ENCODE assay signal across 8 cellular contexts in the genomic region with DNA sequence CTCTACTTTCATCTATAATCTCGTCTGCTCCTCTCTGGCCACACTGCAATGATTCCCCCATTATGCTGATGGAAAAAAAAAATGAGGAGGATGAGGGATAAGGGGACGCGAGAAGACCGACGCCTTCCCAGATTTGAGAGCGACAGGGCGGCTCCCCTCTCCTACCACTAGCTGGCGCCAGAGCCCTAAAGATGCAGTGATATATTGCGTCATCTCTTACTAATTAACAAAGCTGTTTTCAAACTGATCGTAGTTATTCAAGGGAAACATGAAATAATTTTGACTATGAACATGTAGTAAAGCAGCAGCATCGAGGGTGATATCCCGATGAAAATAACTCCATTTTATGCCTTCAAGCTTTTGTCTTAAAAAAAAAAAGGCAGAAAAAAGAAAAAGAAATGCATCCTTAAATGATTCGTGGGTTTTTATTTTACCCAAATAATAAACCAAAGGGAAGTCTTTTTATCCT. TPM values are rescaled to one million over a fixed set of nuclear protein-coding genes. Genes with fewer than 3 reads are reported as not detected.
DNase-seq lines count a peak whose midpoint lies in the region; ATAC-seq and TF ChIP-seq lines count a peak whose summit lies in the region.

No MANE protein-coding gene starts in this region.

- TF ChIP-seq POLR2A in HCT116 (IDR thresholded peaks at IDR 0.05; ENCODE audit: borderline replicate concordance, extremely low read depth, insufficient read depth, insufficient read length) (no peak), transverse colon (IDR thresholded peaks at IDR 0.05) (no peak)

- H3K36me3 ChIP-seq in HCT116 (ENCODE audit: control insufficient read depth in 1 of 2, insufficient read depth in 2 of 2, low read length in 2 of 2) (no peaks in the 10 kb centered on the region), cardiac muscle cell (no peaks in the 10 kb centered on the region), transverse colon (no peaks in the 10 kb centered on the region)

- no peaks in the 10 kb centered on the region for H3K9me2 ChIP-seq in HCT116 (ENCODE audit: insufficient read depth)

- H3K4me3 ChIP-seq in HCT116 (replicated peaks in 1 of 2; ENCODE audit: low read depth in 1 of 2, low read length in 2 of 2) (peak overlapping the region; percentile 29 to 50), cardiac muscle cell (no peak overlapping the region), transverse colon (peak overlapping the region; percentile 11 to 41 (median 31))

- intact Hi-C loops in HCT116 (cut with micrococcal nuclease), result loop anchor here (1.0 to 5.0 kb wide), 9 partner anchors 48 to 1037 kb away; partner anchors contain the start of genes AGPS, HNRNPA3 and HOXD8
- intact Hi-C loops in posterior cingulate gyrus (cut with DNase I), result loop anchor here (1.0 to 10.0 kb wide), 4 partner anchors 48 to 460 kb away; partner anchors contain the start of gene HNRNPA3
- intact Hi-C loops in transverse colon (cut with DNase I; ENCODE audit: low total_unique reads), result loop anchor here (2.0 to 10.0 kb wide), 3 partner anchors 100 to 250 kb away; partner anchors contain the start of gene NFE2L2

- 0 to 1% methylated on average over 11 to 13 of the region's 13 CpGs for WGBS in transverse colon (ENCODE audit: low coverage in 1 of 2), 2 donors

- DNase-seq in ELR (ENCODE audit: low read depth) (peak; percentile 89), HCT116 (ENCODE audit: low read depth, low spot score) (peak; percentile 68), NCI-H1105 (lab: John Stamatoyannopoulos, UW) (peak; percentile 86), SKM-1 (lab: John Stamatoyannopoulos, UW; ENCODE audit: unreplicated experiment) (peak; percentile 80), cardiac muscle cell (ENCODE audit: low read depth in 1 of 2, low spot score in 1 of 2) (peak; percentile 88 to 89), posterior cingulate gyrus (peak; percentile 80 to 98 (median 88)), transverse colon (peak; percentile 89)
- DNase-seq in activated naive CD8-positive, alpha-beta T cell treated with anti-CD3 and anti-CD28 coated beads, Interleukin-2, amount 50 U/mL, for 16 hours (ENCODE audit: low read depth, low spot score), result peak; percentile 62

- ATAC-seq in HCT116, result peak; percentile 46

- RAD21 ChIA-PET in HCT116 (lab: Charles Lee; ENCODE audit: low non-redundant PET in 1 of 2, low total read pairs in 2 of 2, uncharacterized antibody in 2 of 2, unreplicated experiment in 2 of 2), result interaction anchor here (0.6 to 1.9 kb wide), 8 partner anchors 75 to 1038 kb away, joined by 3 to 9 read pairs (median 3); partner anchors contain the start of gene NFE2L2 (in 1 of the 2)

- BruUV-seq in HCT116 (replicated peaks; lab: Mats Ljungman, UMichigan), result no TSS peak

- in situ Hi-C loops in transverse colon (cut with MboI; ENCODE audit: low pct_ligation_motif_present in 1 of 4, low pct_unique_long_range_greater_than_20kb in 1 of 4, low sequenced_read_pairs in 3 of 4), result loop anchor here (5.0 to 25.0 kb wide), 7 partner anchors 100 to 598 kb away; partner anchors contain the start of gene NFE2L2 (in 1 of the 4)

- peak overlapping the region; percentile 69 for H3K9ac ChIP-seq in HCT116 (ENCODE audit: low read length)

- H3K4me2 ChIP-seq in HCT116 (ENCODE audit: low read length), result peak overlapping the region; percentile 86

- TF ChIP-seq EP300 in transverse colon (IDR thresholded peaks at IDR 0.05; ENCODE audit: low read depth), result no peak

- peak overlapping the region; percentile 98 for H2AFZ ChIP-seq in HCT116 (ENCODE audit: low read depth, low read length, poor library complexity, severe bottlenecking)

- H4K20me1 ChIP-seq in HCT116 (ENCODE audit: insufficient read depth), result no peaks in the 10 kb centered on the region

- no peaks in the 10 kb centered on the region for H3K27me3 ChIP-seq in HCT116 (ENCODE audit: insufficient read depth, low read length)
- no peaks in the 10 kb centered on the region for H3K27me3 ChIP-seq in cardiac muscle cell
- no peaks in the 10 kb centered on the region for H3K27me3 ChIP-seq in transverse colon

- CTCF ChIA-PET in HCT116 (lab: Charles Lee), result interaction anchor here (0.6 to 4.6 kb wide), 37 partner anchors 8 to 1038 kb away, joined by 3 to 65 read pairs (median 5); partner anchors contain the start of gene NFE2L2

- H3K4me1 ChIP-seq in HCT116 (ENCODE audit: control insufficient read depth in 1 of 2, insufficient read depth in 2 of 2, low read length in 2 of 2) (peaks cover 42 to 67% of the 10 kb centered on the region in 2 experiments), cardiac muscle cell (ENCODE audit: low read depth) (peaks cover 16% of the 10 kb centered on the region), transverse colon (peaks cover 0 to 40% (median 20%) of the 10 kb centered on the region in 4 donors)

- H3K27ac ChIP-seq in HCT116 (ENCODE audit: low read depth, low read length) (peak overlapping the region; percentile 65; the same call in 1 of the 2 replicates), cardiac muscle cell (no peak overlapping the region), transverse colon (peak overlapping the region; percentile 83 to 90 (median 87))

- peak; percentile 100 for TF ChIP-seq RAD21 in HCT116 (IDR thresholded peaks at IDR 0.05; ENCODE audit: low read depth)

- no peaks in the 10 kb centered on the region for H3K79me2 ChIP-seq in HCT116 (ENCODE audit: insufficient read depth, low read length)

- H3K9me3 ChIP-seq in HCT116 (ENCODE audit: control insufficient read depth in 1 of 2, insufficient read depth in 1 of 2, low read depth in 1 of 2, low read length in 2 of 2), result no peaks in the 10 kb centered on the region
- no peaks in the 10 kb centered on the region for H3K9me3 ChIP-seq in cardiac muscle cell (ENCODE audit: low read depth)
- no peaks in the 10 kb centered on the region for H3K9me3 ChIP-seq in transverse colon

- TF ChIP-seq CTCF in HCT116 (IDR thresholded peaks at IDR 0.05 in 2 of 3, conservative IDR thresholded peaks at IDR 0.05 in 1 of 3; ENCODE audit: borderline replicate concordance in 1 of 3, insufficient read depth in 1 of 3, low read depth in 2 of 3, low read length in 2 of 3), result peak; percentile 96 to 100 (median 100)
- peak; percentile 100 for TF ChIP-seq CTCF in cardiac muscle cell (IDR thresholded peaks at IDR 0.05; ENCODE audit: low read depth, low read length)
- TF ChIP-seq CTCF in transverse colon (IDR thresholded peaks at IDR 0.05), result peak; percentile 100

- POLR2A ChIA-PET in HCT116 (lab: Charles Lee), result interaction anchor here (0.9 to 3.8 kb wide), 7 partner anchors 47 to 174 kb away, joined by 3 to 22 read pairs (median 5); partner anchors contain the start of genes HNRNPA3 and NFE2L2

TF ChIP-seq in HCT116, 20 proteins besides CTCF, POLR2A, EP300 and RAD21:
- TF ChIP-seq EZH2phosphoT487 (IDR thresholded peaks at IDR 0.05; ENCODE audit: borderline replicate concordance) (no peak), CBX3 (IDR thresholded peaks at IDR 0.05; ENCODE audit: low read depth) (peak; percentile 66; the same call in 1 of the 2 replicates), YY1 (IDR thresholded peaks at IDR 0.05; ENCODE audit: extremely low read depth, insufficient replicate concordance, low read depth, low read length) (peak; percentile 78), POLR2AphosphoS5 (IDR thresholded peaks at IDR 0.05; ENCODE audit: low read depth, low read length) (0 out of 2 replicates have a peak, but pooled peaks have one; percentile 31), FOSL1 (IDR thresholded peaks at IDR 0.05; ENCODE audit: low read depth) (no peak), CEBPB (IDR thresholded peaks at IDR 0.05; ENCODE audit: low read depth) (peak; percentile 99)
- TF ChIP-seq, protein P1, sequence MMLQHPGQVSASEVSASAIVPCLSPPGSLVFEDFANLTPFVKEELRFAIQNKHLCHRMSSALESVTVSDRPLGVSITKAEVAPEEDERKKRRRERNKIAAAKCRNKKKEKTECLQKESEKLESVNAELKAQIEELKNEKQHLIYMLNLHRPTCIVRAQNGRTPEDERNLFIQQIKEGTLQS (IDR thresholded peaks at IDR 0.05), result peak; percentile 99

RNA-seq across cellular contexts. Expression of gene HNRNPA3, which starts 48.0 kb away (rescaled TPM):
- total RNA-seq in HCT116 (2021; ENCODE audit: unreplicated experiment) (328 TPM), cardiac muscle cell (63.2 and 78.6 TPM in 2 replicates), transverse colon (10 to 100 TPM; 40.6 to 83.2 (median 57.4) TPM)
- 376 and 446 TPM in 2 replicates for polyA plus RNA-seq in HCT116 (2012)
- polyA plus RNA-seq in cardiac muscle cell, result 67.3 and 81.7 TPM in 2 replicates
